ENCODE assay signal across 11 cellular contexts in genomic region chr9:108786756-108787663, GRCh38.
A peak's percentile ranks its signal among the peaks of the same experiment; 100 is the strongest.
DNase-seq lines count a peak whose midpoint lies in the region; ATAC-seq, FAIRE-seq and TF ChIP-seq lines count a peak whose summit lies in the region.
"Had no signal": no experiment of that assay in that cellular context is flagged by ENCODE, and none has a peak within 500 bp of the region (broad histone marks: within the 10 kb centered on the region; RNA-seq: fewer than 3 reads in every experiment).

No MANE protein-coding gene starts in this region.

- TF ChIP-seq RAD21 in A549 (conservative IDR thresholded peaks at IDR 0.05 in 1 of 2, IDR thresholded peaks at IDR 0.05 in 1 of 2) = no peak

- H3K27ac ChIP-seq in A549 (peak overlapping the region; percentile 10 to 67; a peak in 5 of 6 replicates), keratinocyte (ENCODE audit: control insufficient read depth, insufficient read depth, low read length) (peak overlapping the region; percentile 94)

- no peaks in the 10 kb centered on the region for H3K9me1 ChIP-seq in keratinocyte (ENCODE audit: control insufficient read depth, extremely low read depth, insufficient read depth, low read length)

- peak; percentile 60 to 76 for ATAC-seq in A549
- ATAC-seq in GM19324 (IDR thresholded peaks at IDR 0.05; ENCODE audit: low FRiP score, unreplicated experiment) = no peak
- no peak for ATAC-seq in HG02763 (IDR thresholded peaks at IDR 0.05; ENCODE audit: unreplicated experiment)
- ATAC-seq: stimulated activated naive CD8-positive, alpha-beta T cell treated with anti-CD3 and anti-CD28 coated beads, Interleukin-15, Interleukin-2, amounts not matched to agents 100 U/mL and 50 U/mL, for 24 hours had no signal

- dilution Hi-C loops in keratinocyte (cut with MboI; ENCODE audit: extremely low pct_ligation_motif_present, low sequenced_read_pairs) = no loop called here

- H3K9ac ChIP-seq in keratinocyte (ENCODE audit: control insufficient read depth, extremely low read depth, insufficient read depth, low read length) = peak overlapping the region; percentile 74

- TF ChIP-seq EP300 in A549 (IDR thresholded peaks at IDR 0.05) = 0 out of 5 replicates have a peak, but pooled peaks of 1 of the 2 experiments have one; percentile 15

- no peaks in the 10 kb centered on the region for H4K20me1 ChIP-seq in keratinocyte (ENCODE audit: control insufficient read depth, extremely low read depth, insufficient read depth, low read length)

- no peaks in the 10 kb centered on the region for H3K36me3 ChIP-seq in keratinocyte (ENCODE audit: control insufficient read depth in 2 of 2, extremely low read depth in 1 of 2, insufficient read depth in 2 of 2, low read length in 2 of 2)

- WGBS in A549 (ENCODE audit: missing lambda C conversion rate) = 23% methylated on average over 5 of the region's 5 CpGs

- peak overlapping the region; percentile 65 for H2AFZ ChIP-seq in keratinocyte (ENCODE audit: control insufficient read depth, low read length)

- DNase-seq in A549 (ENCODE audit: low read depth in 1 of 2, low spot score in 1 of 2) (peak; percentile 21 to 25), HK-2 (ENCODE audit: unreplicated experiment) (peak; percentile 58), amniotic stem cell (lab: John Stamatoyannopoulos, UW) (peak; percentile 35), keratinocyte (ENCODE audit: low read depth, low spot score) (peak; percentile 88), NOMO-1 treated with dmso at 0.1 percent for 144 hours (lab: John Stamatoyannopoulos, UW; ENCODE audit: unreplicated experiment) (no peak), SK-N-DZ (ENCODE audit: low spot score) (no peak)
- DNase-seq: CD4-positive, CD25-positive, alpha-beta regulatory T cell; NCI-H187 treated with DMSO at 0.1 percent for 48 hours; stimulated activated naive CD8-positive, alpha-beta T cell treated with anti-CD3 and anti-CD28 coated beads, Interleukin-15, Interleukin-2, amounts not matched to agents 100 U/mL and 50 U/mL, for 24 hours had no signal

- FAIRE-seq in A549 (lab: Jason Lieb, UNC) (no peak), keratinocyte (lab: Jason Lieb, UNC) (peak; percentile 58)

- H3K4me1 ChIP-seq in A549 = peaks cover 15% of the 10 kb centered on the region
- peaks cover 49% of the 10 kb centered on the region for H3K4me1 ChIP-seq in keratinocyte (ENCODE audit: control insufficient read depth, extremely low read depth, insufficient read depth, low read length)

- no peaks in the 10 kb centered on the region for H3K9me3 ChIP-seq in A549
- H3K9me3 ChIP-seq in keratinocyte (ENCODE audit: control insufficient read depth, low read depth, low read length) = no peaks in the 10 kb centered on the region

- H3K79me2 ChIP-seq in keratinocyte (ENCODE audit: control insufficient read depth, insufficient read depth, low read length) = no peaks in the 10 kb centered on the region

- CTCF ChIA-PET in A549 (lab: Yijun Ruan, JAX) = interaction anchor here (0.6 to 4.3 kb wide), 8 partner anchors 12 to 1361 kb away, joined by 3 to 21 read pairs (median 3); no protein-coding TSS in a partner anchor

- POLR2A ChIA-PET in A549 (lab: Yijun Ruan, JAX) = no interaction called here

- no peak overlapping the region for H3K4me3 ChIP-seq in A549
- peak overlapping the region in 2 of 3 experiments; percentile 18 to 37 for H3K4me3 ChIP-seq in keratinocyte (ENCODE audit: control insufficient read depth in 2 of 3, extremely low read depth in 1 of 3, insufficient read depth in 2 of 3, low read depth in 1 of 3, low read length in 3 of 3)

- H3K4me2 ChIP-seq in A549 (peak overlapping the region; percentile 56), keratinocyte (ENCODE audit: control insufficient read depth, extremely low read depth, insufficient read depth, low read depth, low read length) (peak overlapping the region; percentile 84)

- H3K27me3 ChIP-seq in keratinocyte (ENCODE audit: control insufficient read depth, extremely low read depth, insufficient read depth, low read length) = no peaks in the 10 kb centered on the region

- TF ChIP-seq POLR2A in A549 (IDR thresholded peaks at IDR 0.05; ENCODE audit: low read length) = no peak

- TF ChIP-seq CTCF in A549 (IDR thresholded peaks at IDR 0.05) (no peak), keratinocyte (optimal IDR thresholded peaks at IDR 0.05 in 1 of 3, IDR thresholded peaks at IDR 0.05 in 1 of 3, conservative IDR thresholded peaks at IDR 0.05 in 1 of 3; ENCODE audit: extremely low read depth in 1 of 3, insufficient read depth in 2 of 3, low read length in 3 of 3) (no peak)

TF ChIP-seq in A549, 52 proteins besides CTCF, POLR2A, EP300 and RAD21:
- 0 out of 2 replicates have a peak, but pooled peaks have one; percentile 14 for TF ChIP-seq FOSL2 (IDR thresholded peaks at IDR 0.05)
- peak; percentile 17; the same call in 1 of the 2 replicates for TF ChIP-seq FOSL2 (CRISPR knock-in tag; IDR thresholded peaks at IDR 0.05)
- TF ChIP-seq PHF8 (IDR thresholded peaks at IDR 0.05; ENCODE audit: borderline replicate concordance, low read depth) = no peak

Comparison
In these comparisons a context has a peak if more than half of its experiments do, and no peak if none do; other contexts are left out.
1. ATAC-seq: peak in A549 (2 of 2); none in GM19324 (single experiment) and HG02763 (single experiment).
2. DNase-seq: peak in A549 (2 of 2), HK-2 (single experiment), amniotic stem cell (single experiment) and keratinocyte (single experiment); none in NOMO-1 treated with dmso at 0.1 percent for 144 hours (single experiment) and SK-N-DZ (single experiment).